ENCODE assay signal across 1 cellular context in genomic region chr17:8326591-8327583, GRCh38.
TF ChIP-seq lines count a peak whose summit lies in the region.

No MANE protein-coding gene starts in this region.

TF ChIP-seq in H1, 55 proteins besides CTCF, POLR2A, EP300 and RAD21:
- TF ChIP-seq MAX (IDR thresholded peaks at IDR 0.05) (peak; percentile 64), ASH2L (IDR thresholded peaks at IDR 0.05; ENCODE audit: low read length) (peak; percentile 57), GABPA (IDR thresholded peaks at IDR 0.05; ENCODE audit: borderline replicate concordance, insufficient read depth, low read length) (no peak), SUZ12 (IDR thresholded peaks at IDR 0.05; ENCODE audit: low read length) (peak; percentile 65; the same call in 1 of the 2 replicates), EZH2 (IDR thresholded peaks at IDR 0.05; ENCODE audit: low read depth, low read length, severe bottlenecking) (peak; percentile 58), PHF8 (conservative IDR thresholded peaks at IDR 0.05; ENCODE audit: low read depth, low read length) (peak; percentile 42; the same call in 1 of the 2 replicates), CBX8 (IDR thresholded peaks at IDR 0.05; ENCODE audit: borderline replicate concordance, low read depth, low read length) (no peak), KDM4A (IDR thresholded peaks at IDR 0.05; ENCODE audit: low read depth, low read length, severe bottlenecking) (peak; percentile 97), TAF7 (optimal IDR thresholded peaks at IDR 0.05; ENCODE audit: borderline replicate concordance, low read depth, low read length) (peak; percentile 24), YY1 (IDR thresholded peaks at IDR 0.05; ENCODE audit: low read depth, low read length) (peak; percentile 60; the same call in 1 of the 2 replicates), USF2 (IDR thresholded peaks at IDR 0.05; ENCODE audit: low read length) (peak; percentile 22; the same call in 1 of the 2 replicates), HDAC2 (IDR thresholded peaks at IDR 0.05; ENCODE audit: borderline replicate concordance in 1 of 2, low read depth in 2 of 2, low read length in 2 of 2) (no peak), E2F6 (IDR thresholded peaks at IDR 0.05) (peak; percentile 46; the same call in 1 of the 2 replicates), RBBP5 (IDR thresholded peaks at IDR 0.05; ENCODE audit: borderline replicate concordance, low read depth, low read length) (no peak)
